14 cellular contexts compared by ENCODE assay signal in the genomic region with DNA sequence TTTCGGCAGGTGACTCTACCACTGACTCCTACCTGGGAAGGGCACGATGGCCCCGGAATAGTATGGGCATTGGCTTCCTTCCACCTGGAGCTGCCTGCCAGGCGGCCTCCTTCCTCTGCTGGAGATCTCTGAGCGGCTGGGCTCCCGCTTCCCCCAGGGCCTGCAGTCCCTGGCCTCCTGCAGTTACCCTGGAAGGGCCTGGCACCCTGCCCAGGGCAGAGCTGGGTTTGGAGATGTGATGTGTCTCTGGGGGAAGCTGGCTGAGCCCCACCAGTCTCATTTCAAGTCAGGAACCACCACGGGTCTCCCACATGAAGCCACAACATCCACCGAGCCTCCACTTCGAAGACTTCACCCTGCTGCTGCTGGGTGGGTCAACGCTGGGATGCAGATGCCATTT.
"Had no signal": no experiment of that assay in that cellular context is flagged by ENCODE, and none has a peak within 500 bp of the region (broad histone marks: within the 10 kb centered on the region; RNA-seq: fewer than 3 reads in every experiment).

No MANE protein-coding gene starts in this region.

- H3K27me3 Mint-ChIP-seq: activated CD4-positive, alpha-beta memory T cell treated with anti-CD3 and anti-CD28 coated beads, Interleukin-2, amount 10 ng/mL, durations not matched to agents 7 days and 5 days had no signal

- H3K4me3 Mint-ChIP-seq: activated CD4-positive, alpha-beta memory T cell treated with anti-CD3 and anti-CD28 coated beads, Interleukin-2, amount 10 ng/mL, durations not matched to agents 7 days and 5 days had no signal

- H3K27me3 ChIP-seq: adrenal gland, vagina had no signal

- H3K4me1 ChIP-seq: adrenal gland, gastrocnemius medialis, left ventricle myocardium inferior had no signal

- H3K9me3 ChIP-seq: adrenal gland, gastrocnemius medialis, heart right ventricle, left ventricle myocardium inferior, tibial artery, vagina had no signal

- H3K27ac ChIP-seq: adrenal gland, gastrocnemius medialis, heart right ventricle, left ventricle myocardium inferior, tibial artery, vagina had no signal

- H3K27ac Mint-ChIP-seq: activated CD4-positive, alpha-beta memory T cell treated with anti-CD3 and anti-CD28 coated beads, Interleukin-2, amount 10 ng/mL, durations not matched to agents 7 days and 5 days had no signal

- H3K9me3 Mint-ChIP-seq: activated CD4-positive, alpha-beta memory T cell treated with anti-CD3 and anti-CD28 coated beads, Interleukin-2, amount 10 ng/mL, durations not matched to agents 7 days and 5 days had no signal

- H3K36me3 ChIP-seq: adrenal gland, gastrocnemius medialis, heart right ventricle, left ventricle myocardium inferior, tibial artery, vagina had no signal

- DNase-seq: activated CD4-positive, alpha-beta memory T cell treated with anti-CD3 and anti-CD28 coated beads, Interleukin-2, amount 10 ng/mL, durations not matched to agents 7 days and 5 days; activated CD4-positive, alpha-beta T cell treated with anti-CD3 and anti-CD28 coated beads for 1 hour; central memory CD4-positive, alpha-beta T cell; cortex of kidney; effector CD8-positive, alpha-beta T cell; gastrocnemius medialis; heart right ventricle; left ventricle myocardium inferior; mesenchymal stem cell; stimulated activated CD4-positive, alpha-beta T cell treated with anti-CD3 and anti-CD28 coated beads, Interleukin-4, amount 100 ng/mL, for 1 hour; stimulated activated CD8-positive, alpha-beta memory T cell treated with anti-CD3 and anti-CD28 coated beads, Interleukin-4, amount 100 ng/mL, for 48 hours; tibial artery had no signal

- H3K4me3 ChIP-seq: adrenal gland, gastrocnemius medialis, heart right ventricle, left ventricle myocardium inferior, tibial artery, vagina had no signal

- ATAC-seq: gastrocnemius medialis, heart right ventricle had no signal
